Comparison of ENCODE assay signal across 17 cellular contexts in the genomic region with DNA sequence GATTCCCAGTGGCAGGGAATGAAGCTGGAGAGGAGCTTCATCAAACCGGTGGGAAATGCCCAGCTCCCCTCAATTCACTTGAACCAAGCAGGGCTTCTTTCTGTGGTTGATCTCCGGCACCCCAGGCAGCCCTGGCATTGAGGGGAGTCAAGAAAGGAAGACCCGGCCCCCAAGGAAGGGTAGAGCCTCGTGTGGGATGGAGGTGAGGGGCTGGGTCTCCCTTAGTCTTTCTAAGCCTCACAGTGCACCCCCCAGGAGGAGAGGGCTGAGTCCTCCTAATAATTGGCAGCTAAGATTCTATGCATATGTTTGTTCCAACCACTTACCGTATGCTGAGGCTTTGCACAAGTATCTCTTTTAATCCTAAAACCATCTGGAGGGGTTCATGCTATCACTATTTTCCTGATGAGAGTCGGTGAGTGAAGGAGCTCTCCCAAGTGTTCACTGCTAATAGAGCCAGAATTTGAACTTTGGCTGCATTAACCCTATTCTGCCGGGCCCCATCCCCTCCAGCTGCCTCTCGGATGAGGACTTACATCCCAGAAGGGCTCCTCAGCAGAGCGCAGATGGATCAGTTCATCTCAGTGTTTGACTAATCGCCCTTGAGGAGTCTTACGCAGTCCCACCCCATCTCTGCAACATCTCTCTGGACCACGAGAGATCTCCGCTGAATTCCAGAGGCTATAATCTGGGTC. TPM values are rescaled to one million over a fixed set of nuclear protein-coding genes. Genes with fewer than 3 reads are reported as not detected.
DNase-seq lines count a peak whose midpoint lies in the region; ATAC-seq, FAIRE-seq and TF ChIP-seq lines count a peak whose summit lies in the region.
"Had no signal": no experiment of that assay in that cellular context is flagged by ENCODE, and none has a peak within 500 bp of the region (broad histone marks: within the 10 kb centered on the region; RNA-seq: fewer than 3 reads in every experiment).

No MANE protein-coding gene starts in this region.

- H3K4me1 ChIP-seq in H1 (replicated peaks in 1 of 4; ENCODE audit: control insufficient read depth in 3 of 4, insufficient read depth in 4 of 4, low read length in 3 of 4) = no peaks in the 10 kb centered on the region
- H3K4me1 ChIP-seq in naive thymus-derived CD4-positive, alpha-beta T cell (ENCODE audit: control insufficient read depth in 2 of 2, insufficient read depth in 2 of 2, low read length in 2 of 2) = no peaks in the 10 kb centered on the region
- H3K4me1 ChIP-seq: BLaER1 treated with 17β-estradiol and CSF1 and Interleukin-3, amounts not matched to agents 10 nM and 100 nM had no signal

- DNase-seq in DMS 273 (lab: John Stamatoyannopoulos, UW; ENCODE audit: unreplicated experiment) (peak; percentile 61), NCI-H82 (lab: John Stamatoyannopoulos, UW) (peak; percentile 97), H1 (ENCODE audit: low read depth in 1 of 2, low spot score in 2 of 2) (no peak), NCI-H1417 treated with DMSO at 0.1 percent for 48 hours (lab: John Stamatoyannopoulos, UW) (no peak)
- DNase-seq in naive thymus-derived CD4-positive, alpha-beta T cell = no peak
- DNase-seq in stimulated activated naive CD8-positive, alpha-beta T cell treated with anti-CD3 and anti-CD28 coated beads, Interleukin-15, amount 100 ng/mL, for 72 hours = no peak
- DNase-seq: Calu3; CD8-positive, alpha-beta T cell; DMS79 treated with DMSO at 0.1 percent for 48 hours; GF-D8; GOT3; H9 had no signal

- no peaks in the 10 kb centered on the region for H3K9me3 Mint-ChIP-seq in naive thymus-derived CD4-positive, alpha-beta T cell
- H3K9me3 Mint-ChIP-seq in stimulated activated naive CD8-positive, alpha-beta T cell treated with anti-CD3 and anti-CD28 coated beads, Interleukin-15, amount 100 ng/mL, for 72 hours = no peaks in the 10 kb centered on the region
- H3K9me3 Mint-ChIP-seq: CD8-positive, alpha-beta T cell; H9 had no signal

- no peaks in the 10 kb centered on the region for H3K79me1 ChIP-seq in H1 (ENCODE audit: low read depth, low read length)

- TF ChIP-seq CTCF in H1 (IDR thresholded peaks at IDR 0.05; ENCODE audit: control extremely low read depth in 1 of 3, insufficient read depth in 1 of 3, low read depth in 1 of 3, low read length in 3 of 3) = no peak

- no peak overlapping the region for H3K14ac ChIP-seq in H1 (ENCODE audit: insufficient read length)

- intact Hi-C loops in naive thymus-derived CD4-positive, alpha-beta T cell (cut with micrococcal nuclease) = loop anchor here in 1 of 2 donors (10.0 kb wide), 1 partner anchor 314 kb away; a partner anchor contains a TSS

- H3K56ac ChIP-seq in H1 (replicated peaks; ENCODE audit: insufficient read length, low read depth, low read length) = no peak overlapping the region

- no peak overlapping the region for H3K27ac Mint-ChIP-seq in naive thymus-derived CD4-positive, alpha-beta T cell
- H3K27ac Mint-ChIP-seq in stimulated activated naive CD8-positive, alpha-beta T cell treated with anti-CD3 and anti-CD28 coated beads, Interleukin-15, amount 100 ng/mL, for 72 hours = no peak overlapping the region
- H3K27ac Mint-ChIP-seq: B cell; CD8-positive, alpha-beta T cell; H9; IgD-negative memory B cell had no signal

- H3K23me2 ChIP-seq in H1 (ENCODE audit: low read depth, low read length) = no peaks in the 10 kb centered on the region

- no peak for TF ChIP-seq EP300 in H1 (IDR thresholded peaks at IDR 0.05; ENCODE audit: borderline replicate concordance in 1 of 2, low read depth in 2 of 2, low read length in 2 of 2)

- no peaks in the 10 kb centered on the region for H3K79me2 ChIP-seq in H1 (ENCODE audit: control insufficient read depth in 1 of 2, insufficient read depth in 2 of 2, low read length in 2 of 2)

- H3K4ac ChIP-seq in H1 (replicated peaks; ENCODE audit: insufficient read length, low read depth, low read length) = no peak overlapping the region

- H4K91ac ChIP-seq in H1 (replicated peaks; ENCODE audit: insufficient read length, low read length) = no peak overlapping the region

- H3K18ac ChIP-seq in H1 (ENCODE audit: extremely low read depth, low read length) = no peak overlapping the region

- no peak overlapping the region for H2AFZ ChIP-seq in H1 (ENCODE audit: low read length)

- FAIRE-seq in H1 (lab: Jason Lieb, UNC) = no peak
- FAIRE-seq: HepG2 had no signal

- H3K4me1 Mint-ChIP-seq in naive thymus-derived CD4-positive, alpha-beta T cell = no peaks in the 10 kb centered on the region
- H3K4me1 Mint-ChIP-seq in stimulated activated naive CD8-positive, alpha-beta T cell treated with anti-CD3 and anti-CD28 coated beads, Interleukin-15, amount 100 ng/mL, for 72 hours = no peaks in the 10 kb centered on the region
- H3K4me1 Mint-ChIP-seq: B cell, IgD-negative memory B cell had no signal

- no peak overlapping the region for H3K4me3 Mint-ChIP-seq in naive thymus-derived CD4-positive, alpha-beta T cell
- H3K4me3 Mint-ChIP-seq in stimulated activated naive CD8-positive, alpha-beta T cell treated with anti-CD3 and anti-CD28 coated beads, Interleukin-15, amount 100 ng/mL, for 72 hours = no peak overlapping the region
- H3K4me3 Mint-ChIP-seq: B cell; CD8-positive, alpha-beta T cell; H9; IgD-negative memory B cell had no signal

- no peak overlapping the region for H2AK5ac ChIP-seq in H1 (ENCODE audit: low read depth, low read length)

- 89% methylated on average over 13 of the region's 13 CpGs; no CpG with 5 or more reads in 1 of the 2 experiments for WGBS in H1 (ENCODE audit: extremely low coverage in 1 of 2, insufficient coverage in 1 of 2, insufficient read length in 1 of 2, insufficient replicate concordance in 2 of 2, low coverage in 1 of 2, low lambda C conversion rate in 2 of 2, missing lambda C conversion rate in 1 of 2), 2 experiments

- no peak overlapping the region for H4K8ac ChIP-seq in H1 (ENCODE audit: extremely low read depth, insufficient read depth, low read length)

- no peak overlapping the region for H3K27ac ChIP-seq in H1 (ENCODE audit: low read depth, low read length)
- H3K27ac ChIP-seq in naive thymus-derived CD4-positive, alpha-beta T cell (ENCODE audit: low read depth, low read length) = no peak overlapping the region
- H3K27ac ChIP-seq: BLaER1 treated with 17β-estradiol and CSF1 and Interleukin-3, amounts not matched to agents 10 nM and 100 nM had no signal

- H3K27me3 Mint-ChIP-seq in naive thymus-derived CD4-positive, alpha-beta T cell = peaks cover 0 to 10% (median 4%) of the 10 kb centered on the region in 5 donors
- peaks cover 22% of the 10 kb centered on the region for H3K27me3 Mint-ChIP-seq in stimulated activated naive CD8-positive, alpha-beta T cell treated with anti-CD3 and anti-CD28 coated beads, Interleukin-15, amount 100 ng/mL, for 72 hours

- no peaks in the 10 kb centered on the region for H3K36me3 Mint-ChIP-seq in naive thymus-derived CD4-positive, alpha-beta T cell
- H3K36me3 Mint-ChIP-seq: CD8-positive, alpha-beta T cell; IgD-negative memory B cell had no signal

- H3K9ac ChIP-seq in H1 (replicated peaks in 1 of 4; ENCODE audit: extremely low read depth in 1 of 4, low read depth in 3 of 4, low read length in 3 of 4) = no peak overlapping the region
- H3K9ac ChIP-seq: BLaER1 treated with 17β-estradiol and CSF1 and Interleukin-3, amounts not matched to agents 10 nM and 100 nM had no signal

- H2BK120ac ChIP-seq in H1 (replicated peaks; ENCODE audit: low read depth, low read length) = no peak overlapping the region

- H3K23ac ChIP-seq in H1 (ENCODE audit: insufficient read length) = no peak overlapping the region

- H3K27me3 ChIP-seq in H1 (replicated peaks in 1 of 4; ENCODE audit: control insufficient read depth in 3 of 4, extremely low read depth in 1 of 4, insufficient read depth in 3 of 4, low read length in 3 of 4) = no peaks in the 10 kb centered on the region; a peak in 1 of 7 replicates
- no peaks in the 10 kb centered on the region for H3K27me3 ChIP-seq in naive thymus-derived CD4-positive, alpha-beta T cell (ENCODE audit: control insufficient read depth in 2 of 2, insufficient read depth in 2 of 2, low read length in 2 of 2)
- H3K27me3 ChIP-seq: BLaER1 treated with 17β-estradiol and CSF1 and Interleukin-3, amounts not matched to agents 10 nM and 100 nM had no signal

- H4K20me1 ChIP-seq in H1 (replicated peaks in 1 of 2; ENCODE audit: control insufficient read depth in 1 of 2, insufficient read depth in 2 of 2, low read length in 2 of 2) = no peaks in the 10 kb centered on the region
- H4K20me1 ChIP-seq: BLaER1 treated with 17β-estradiol and CSF1 and Interleukin-3, amounts not matched to agents 10 nM and 100 nM had no signal

- H3K4me2 ChIP-seq in H1 (ENCODE audit: insufficient read depth in 1 of 2, low read depth in 2 of 2, low read length in 2 of 2) = no peak overlapping the region
- H3K4me2 ChIP-seq: BLaER1 treated with 17β-estradiol and CSF1 and Interleukin-3, amounts not matched to agents 10 nM and 100 nM had no signal

- H2BK20ac ChIP-seq in H1 (ENCODE audit: low read length) = no peak overlapping the region

- no peak overlapping the region for H2BK5ac ChIP-seq in H1 (ENCODE audit: low read depth, low read length)

- H4K5ac ChIP-seq in H1 (ENCODE audit: insufficient read length, low read depth, low read length) = no peak overlapping the region

- no peak for TF ChIP-seq POLR2A in H1 (IDR thresholded peaks at IDR 0.05; ENCODE audit: control extremely low read depth in 1 of 2, low read depth in 2 of 2, low read length in 2 of 2)

- H3K4me3 ChIP-seq in H1 (ENCODE audit: extremely low read depth in 1 of 4, insufficient read depth in 2 of 4, low read depth in 3 of 4, low read length in 4 of 4) = no peak overlapping the region
- H3K4me3 ChIP-seq in naive thymus-derived CD4-positive, alpha-beta T cell (ENCODE audit: low read length) = no peak overlapping the region
- H3K4me3 ChIP-seq: BLaER1 treated with 17β-estradiol and CSF1 and Interleukin-3, amounts not matched to agents 10 nM and 100 nM had no signal

- 0 out of 2 replicates have a peak overlapping the region, but pooled peaks have one; percentile 27 for H2BK12ac ChIP-seq in H1 (ENCODE audit: low read depth, low read length)

- TF ChIP-seq RAD21 in H1 (IDR thresholded peaks at IDR 0.05 in 1 of 2, conservative IDR thresholded peaks at IDR 0.05 in 1 of 2; ENCODE audit: low read depth in 2 of 2, low read length in 2 of 2) = no peak

- no peaks in the 10 kb centered on the region for H3K36me3 ChIP-seq in H1 (ENCODE audit: control insufficient read depth in 2 of 4, insufficient read depth in 4 of 4, low read length in 3 of 4)
- no peaks in the 10 kb centered on the region for H3K36me3 ChIP-seq in naive thymus-derived CD4-positive, alpha-beta T cell (ENCODE audit: control insufficient read depth in 2 of 3, insufficient read depth in 3 of 3, low read length in 3 of 3)
- H3K36me3 ChIP-seq: BLaER1 treated with 17β-estradiol and CSF1 and Interleukin-3, amounts not matched to agents 10 nM and 100 nM had no signal

- ATAC-seq in naive thymus-derived CD4-positive, alpha-beta T cell = no peak
- ATAC-seq in HG03095 (IDR thresholded peaks at IDR 0.05; ENCODE audit: unreplicated experiment) = no peak
- no peak for ATAC-seq in stimulated activated naive CD8-positive, alpha-beta T cell treated with anti-CD3 and anti-CD28 coated beads, Interleukin-15, amount 100 ng/mL, for 72 hours
- ATAC-seq: CD8-positive, alpha-beta T cell; HepG2 had no signal

- H2BK15ac ChIP-seq in H1 (ENCODE audit: low read length) = no peak overlapping the region

- H3K9me3 ChIP-seq in H1 (ENCODE audit: insufficient read depth in 2 of 2, low read depth in 1 of 2, low read length in 1 of 2) = no peaks in the 10 kb centered on the region
- no peaks in the 10 kb centered on the region for H3K9me3 ChIP-seq in naive thymus-derived CD4-positive, alpha-beta T cell (ENCODE audit: control insufficient read depth in 2 of 3, low read length in 3 of 3)
- H3K9me3 ChIP-seq: BLaER1 treated with 17β-estradiol and CSF1 and Interleukin-3, amounts not matched to agents 10 nM and 100 nM had no signal

- POLR2A ChIA-PET in H1 (lab: Charles Lee; ENCODE audit: partially characterized antibody) = no interaction called here
- POLR2A ChIA-PET in naive thymus-derived CD4-positive, alpha-beta T cell (lab: Charles Lee) = no interaction called here

- CTCF ChIA-PET in H1 (lab: Charles Lee; ENCODE audit: partially characterized antibody) = interaction anchor here (1.1 to 1.6 kb wide), 2 partner anchors 8 to 152 kb away, joined by 3 to 6 read pairs; no protein-coding TSS in a partner anchor
- CTCF ChIA-PET in naive thymus-derived CD4-positive, alpha-beta T cell (lab: Charles Lee) = no interaction called here

RNA-seq across cellular contexts. Expression of a gene that starts 33.1 kb away (rescaled TPM):
- 9.1 and 9.9 TPM in 2 replicates for total RNA-seq in H1 (2021; fragmentation: NEBNext Ultra II Directional; extraction: Animal tissue kit (Norgen Biotek cat#: 25700))
- polyA plus RNA-seq in H1 (2011; rRNA removed) = 10.7 and 12.6 TPM in 2 replicates
- 11.5 TPM for polyA plus RNA-seq in H1 (2011; cell fraction: cytosol; rRNA removed)
- polyA plus RNA-seq in H1 (2011; cell fraction: nucleus; rRNA removed) = 7.3 TPM
- 7.8 to 12.5 TPM (median 10.2 TPM) in 4 replicates for polyA plus RNA-seq in H1 (2012, experiment 1 of 2)
- polyA plus RNA-seq in H1 (2012, experiment 2 of 2) = 11.6 TPM
- polyA plus RNA-seq in H1 (2013, experiment 1 of 2) = 10.4 TPM
- 13.1 TPM for polyA plus RNA-seq in H1 (2013, experiment 2 of 2)
- polyA minus RNA-seq in H1 (2011; rRNA and poly(A)+ RNA removed) = 3.4 and 3.9 TPM in 2 replicates
- polyA minus RNA-seq in H1 (2011; cell fraction: cytosol; rRNA and poly(A)+ RNA removed) = 8.4 TPM
- 4.8 TPM for polyA minus RNA-seq in H1 (2011; cell fraction: nucleus; rRNA and poly(A)+ RNA removed)
- under 1 TPM in 4 of 5 experiments, not detected in 1; 0.16 to 0.79 (median 0.56) TPM for total RNA-seq in naive thymus-derived CD4-positive, alpha-beta T cell
- not detected for polyA plus RNA-seq in naive thymus-derived CD4-positive, alpha-beta T cell
- total RNA-seq: CD8-positive, alpha-beta T cell had no signal
- polyA plus RNA-seq: IgD-negative memory B cell had no signal

Comparison
In these comparisons a context has a peak if more than half of its experiments do, and no peak if none do; other contexts are left out.
1. DNase-seq: peak in DMS 273 (single experiment) and NCI-H82 (single experiment); none in H1 (0 of 2), naive thymus-derived CD4-positive, alpha-beta T cell (0 of 9), NCI-H1417 treated with DMSO at 0.1 percent for 48 hours (single experiment) and stimulated activated naive CD8-positive, alpha-beta T cell treated with anti-CD3 and anti-CD28 coated beads, Interleukin-15, amount 100 ng/mL, for 72 hours (0 of 2).